Comparison of ENCODE assay signal across 8 cellular contexts in the genomic region with DNA sequence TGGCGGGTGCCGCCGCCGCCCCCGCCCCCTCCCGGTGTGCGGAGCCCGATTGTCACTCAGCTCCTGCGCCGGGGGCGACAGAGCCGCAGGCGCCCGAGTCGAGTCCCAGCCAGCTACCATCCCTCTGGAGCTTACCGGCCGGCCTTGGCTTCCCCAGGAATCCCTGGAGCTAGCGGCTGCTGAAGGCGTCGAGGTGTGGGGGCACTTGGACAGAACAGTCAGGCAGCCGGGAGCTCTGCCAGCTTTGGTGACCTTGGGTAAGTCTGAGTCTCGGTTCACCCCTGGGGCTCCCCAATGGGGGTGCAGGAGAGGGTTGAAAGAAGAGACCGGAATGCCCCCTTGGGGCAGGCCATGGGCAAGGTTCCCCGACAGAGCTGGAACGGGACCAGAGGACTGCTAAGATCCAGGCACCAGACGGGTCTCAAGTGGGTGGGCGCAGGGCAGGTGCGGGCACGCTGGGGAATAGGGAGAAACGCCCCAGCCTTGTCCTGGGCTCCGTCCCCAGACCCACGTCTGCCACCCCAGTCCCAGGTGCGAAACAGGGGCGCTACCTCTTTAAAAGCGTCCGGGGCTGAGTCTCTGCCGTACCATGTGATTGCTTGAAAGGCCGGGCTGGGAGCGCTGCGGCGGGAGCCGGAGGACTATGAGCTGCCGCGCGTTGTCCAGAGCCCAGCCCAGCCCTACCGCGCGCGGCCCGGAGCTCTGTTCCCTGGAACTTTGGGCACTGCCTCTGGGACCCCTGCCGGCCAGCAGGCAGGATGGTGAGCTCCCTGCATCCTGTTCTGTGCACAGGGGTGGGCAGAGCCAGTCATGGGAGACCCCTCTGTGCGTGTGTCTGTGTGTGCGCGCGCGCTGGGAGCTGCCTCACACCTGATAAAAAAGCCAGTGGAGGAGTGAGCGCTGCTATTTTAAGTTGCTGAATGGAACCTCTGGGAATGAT. TPM values are rescaled to one million over a fixed set of nuclear protein-coding genes. Genes with fewer than 3 reads are reported as not detected.
DNase-seq lines count a peak whose midpoint lies in the region; ATAC-seq and TF ChIP-seq lines count a peak whose summit lies in the region.

TSS of gene ADORA1 (plus strand) at position 55 of the 940 bp plus-strand sequence. CDS start 1,116 bp downstream, outside the sequence.

- no peak for TF ChIP-seq CTCF in spleen (IDR thresholded peaks at IDR 0.05 in 8 of 11, conservative IDR thresholded peaks at IDR 0.05 in 3 of 11)

- peaks cover 9 to 62% (median 44%) of the 10 kb centered on the region in 6 donors for H3K4me1 ChIP-seq in spleen

- ATAC-seq in HG02870 (IDR thresholded peaks at IDR 0.05; ENCODE audit: unreplicated experiment), result no peak

- intact Hi-C loops in spleen (cut with DNase I; ENCODE audit: low total_unique reads), result no loop called here

- peak within 1 kb of the TSS; percentile 17 to 64 (median 26) for H3K4me3 ChIP-seq in spleen

- 4 to 16% (median 6%) methylated on average over 18 to 57 of the region's 57 CpGs for WGBS in spleen, 5 donors

- H3K9me3 ChIP-seq in spleen, result no peaks in the 10 kb centered on the region

- peak; percentile 16 for DNase-seq in activated CD4-positive, alpha-beta T cell treated with anti-CD3 and anti-CD28 coated beads for 48 hours
- no peak for DNase-seq in activated CD4-positive, alpha-beta T cell treated with anti-CD3 and anti-CD28 coated beads for 1 hour
- DNase-seq in NCI-H2227 treated with DMSO at 0.1 percent for 48 hours (lab: John Stamatoyannopoulos, UW) (peak; percentile 36), caudate nucleus (lab: John Stamatoyannopoulos, UW) (peak in 52 of 61 donors; percentile 43 to 89 (median 74)), kidney glomerular epithelial cell (lab: John Stamatoyannopoulos, UW) (peak; percentile 49), spleen (peak; percentile 76), GF-D8 (lab: John Stamatoyannopoulos, UW) (no peak)

- TF ChIP-seq POLR2A in spleen (IDR thresholded peaks at IDR 0.05), result no peak

- H3K27me3 ChIP-seq in spleen (replicated peaks in 1 of 7), result peaks cover 0 to 96% (median 23%) of the 10 kb centered on the region in 7 donors

- H3K27ac ChIP-seq in caudate nucleus (ENCODE audit: low read depth, low read length), result peak within 1 kb of the TSS; percentile 92
- peak within 1 kb of the TSS in 7 of 8 donors; percentile 22 to 72 (median 65) for H3K27ac ChIP-seq in spleen

- H3K36me3 ChIP-seq in spleen, result no peaks in the 10 kb centered on the region

RNA-seq across cellular contexts. Expression of gene ADORA1, which starts in this region (rescaled TPM):
- total RNA-seq in spleen, result 10 to 100 TPM in 3 of 7 donors, 1 to 10 TPM in 4; 3.7 to 13.5 (median 8.5) TPM
- polyA plus RNA-seq in spleen, result 1 to 10 TPM in 2 of 3 donors, under 1 TPM in 1; 0.37 to 3.2 (median 1.0) TPM

Comparison
In these comparisons a context has a peak if more than half of its experiments do, and no peak if none do; other contexts are left out.
1. DNase-seq: peak in activated CD4-positive, alpha-beta T cell treated with anti-CD3 and anti-CD28 coated beads for 48 hours (single experiment), NCI-H2227 treated with DMSO at 0.1 percent for 48 hours (single experiment), caudate nucleus (52 of 61), kidney glomerular epithelial cell (single experiment) and spleen (single experiment); none in activated CD4-positive, alpha-beta T cell treated with anti-CD3 and anti-CD28 coated beads for 1 hour (single experiment) and GF-D8 (single experiment).